ENCODE assay signal across 4 cellular contexts in genomic region chr10:101458869-101459268, GRCh38.
"Had no signal": no experiment of that assay in that cellular context is flagged by ENCODE, and none has a peak within 500 bp of the region (broad histone marks: within the 10 kb centered on the region; RNA-seq: fewer than 3 reads in every experiment).

No MANE protein-coding gene starts in this region.

- H3K4me3 ChIP-seq: GM23338 had no signal

- DNase-seq: H9, HCEC 1CT, IMR-90 had no signal

- ATAC-seq: GM23338 had no signal
